Comparison of ENCODE assay signal across 9 cellular contexts in genomic region chr10:21194510-21194993, GRCh38.
A peak's percentile ranks its signal among the peaks of the same experiment; 100 is the strongest.
DNase-seq lines count a peak whose midpoint lies in the region; ATAC-seq and TF ChIP-seq lines count a peak whose summit lies in the region.
"Had no signal": no experiment of that assay in that cellular context is flagged by ENCODE, and none has a peak within 500 bp of the region (broad histone marks: within the 10 kb centered on the region; RNA-seq: fewer than 3 reads in every experiment).

No MANE protein-coding gene starts in this region.

- H3K27me3 ChIP-seq in neuronal stem cell (ENCODE audit: control insufficient read depth in 3 of 3, insufficient read depth in 3 of 3, low read depth in 1 of 3, low read length in 3 of 3): no peaks in the 10 kb centered on the region
- H3K27me3 ChIP-seq: adrenal gland had no signal

- CTCF ChIA-PET in RWPE1 (lab: Yijun Ruan, JAX): no interaction called here

- no peak overlapping the region for H3K4ac ChIP-seq in neuronal stem cell (ENCODE audit: low read length)

- POLR2A ChIA-PET in RWPE1 (lab: Yijun Ruan, JAX; ENCODE audit: low non-redundant PET): no interaction called here

- H3K27ac ChIP-seq in RWPE1: no peak overlapping the region
- H3K27ac ChIP-seq in neuronal stem cell (replicated peaks; ENCODE audit: low read length): no peak overlapping the region
- H3K27ac ChIP-seq: adrenal gland, thoracic aorta had no signal

- no CpG with 5 or more reads among the region's 5 CpGs for WGBS in neuronal stem cell (ENCODE audit: extremely low coverage in 2 of 2, insufficient read length in 2 of 2, insufficient replicate concordance in 1 of 2), 2 donors

- peaks cover 5 to 10% of the 10 kb centered on the region in 2 donors for H3K9me3 ChIP-seq in neuronal stem cell (replicated peaks in 1 of 2; ENCODE audit: control insufficient read depth in 2 of 2, insufficient read depth in 1 of 2, low read depth in 1 of 2, low read length in 2 of 2)
- H3K9me3 ChIP-seq: adrenal gland had no signal

- H3K4me3 ChIP-seq in neuronal stem cell (ENCODE audit: low read length in 2 of 2): no peak overlapping the region
- H3K4me3 ChIP-seq: adrenal gland, thoracic aorta had no signal

- intact Hi-C loops in sciatic nerve (cut with DNase I): no loop called here

- H2AFZ ChIP-seq in neuronal stem cell (ENCODE audit: low read length): no peak overlapping the region

- H3K23ac ChIP-seq in neuronal stem cell (ENCODE audit: low read depth, low read length, poor library complexity): no peak overlapping the region

- H4K8ac ChIP-seq in neuronal stem cell (ENCODE audit: low read depth, low read length): no peak overlapping the region

- peak; percentile 70 for ATAC-seq in sciatic nerve

- no peak overlapping the region for H3K14ac ChIP-seq in neuronal stem cell (ENCODE audit: low read length)

- H4K91ac ChIP-seq in neuronal stem cell (ENCODE audit: low read depth, low read length, poor library complexity): no peak overlapping the region

- DNase-seq in LHCN-M2 (ENCODE audit: low read depth) (peak; percentile 67), RWPE1 (ENCODE audit: low spot score) (peak; percentile 47), fibroblast of the conjunctiva (ENCODE audit: low read depth) (peak; percentile 57), sciatic nerve (ENCODE audit: low spot score) (no peak), neuronal stem cell (ENCODE audit: low spot score) (no peak), DMS79 (lab: John Stamatoyannopoulos, UW) (no peak)
- no peak for DNase-seq in activated T-cell treated with anti-CD3 and anti-CD28 coated beads, Interleukin-2, amount 50 U/mL, for 48 hours

- H3K36me3 ChIP-seq in neuronal stem cell (replicated peaks in 1 of 2; ENCODE audit: control insufficient read depth in 2 of 2, insufficient read depth in 2 of 2, low read length in 2 of 2): no peaks in the 10 kb centered on the region
- H3K36me3 ChIP-seq: adrenal gland, thoracic aorta had no signal

- H2AK5ac ChIP-seq in neuronal stem cell (ENCODE audit: low read depth, low read length): no peak overlapping the region

- TF ChIP-seq CTCF in RWPE1 (conservative IDR thresholded peaks at IDR 0.05; ENCODE audit: low read depth): no peak

- no peak overlapping the region for H2BK120ac ChIP-seq in neuronal stem cell (ENCODE audit: low read depth, low read length)

- H3K9ac ChIP-seq in neuronal stem cell (ENCODE audit: low read depth, low read length, poor library complexity): no peak overlapping the region

- no peak overlapping the region for H3K4me2 ChIP-seq in neuronal stem cell (ENCODE audit: insufficient read depth, low read length, poor library complexity, severe bottlenecking)

- H3K4me1 ChIP-seq in neuronal stem cell (ENCODE audit: control insufficient read depth in 2 of 2, insufficient read depth in 1 of 2, low read depth in 1 of 2, low read length in 2 of 2): no peaks in the 10 kb centered on the region
- H3K4me1 ChIP-seq: adrenal gland had no signal

- no peaks in the 10 kb centered on the region for H3K79me1 ChIP-seq in neuronal stem cell (ENCODE audit: low read depth, low read length)

- H3K18ac ChIP-seq in neuronal stem cell (ENCODE audit: low read length): no peak overlapping the region

- H2BK5ac ChIP-seq in neuronal stem cell (ENCODE audit: low read length): no peak overlapping the region

- no peak overlapping the region for H2BK15ac ChIP-seq in neuronal stem cell (ENCODE audit: low read length)

- no peak overlapping the region for H2BK12ac ChIP-seq in neuronal stem cell (ENCODE audit: low read length)

Comparison
In these comparisons a context has a peak if more than half of its experiments do, and no peak if none do; other contexts are left out.
1. DNase-seq: peak in LHCN-M2 (single experiment), RWPE1 (single experiment) and fibroblast of the conjunctiva (single experiment); none in sciatic nerve (single experiment), neuronal stem cell (single experiment), DMS79 (single experiment) and activated T-cell treated with anti-CD3 and anti-CD28 coated beads, Interleukin-2, amount 50 U/mL, for 48 hours (0 of 2).